Comparison of ENCODE assay signal across 8 cellular contexts in the genomic region with DNA sequence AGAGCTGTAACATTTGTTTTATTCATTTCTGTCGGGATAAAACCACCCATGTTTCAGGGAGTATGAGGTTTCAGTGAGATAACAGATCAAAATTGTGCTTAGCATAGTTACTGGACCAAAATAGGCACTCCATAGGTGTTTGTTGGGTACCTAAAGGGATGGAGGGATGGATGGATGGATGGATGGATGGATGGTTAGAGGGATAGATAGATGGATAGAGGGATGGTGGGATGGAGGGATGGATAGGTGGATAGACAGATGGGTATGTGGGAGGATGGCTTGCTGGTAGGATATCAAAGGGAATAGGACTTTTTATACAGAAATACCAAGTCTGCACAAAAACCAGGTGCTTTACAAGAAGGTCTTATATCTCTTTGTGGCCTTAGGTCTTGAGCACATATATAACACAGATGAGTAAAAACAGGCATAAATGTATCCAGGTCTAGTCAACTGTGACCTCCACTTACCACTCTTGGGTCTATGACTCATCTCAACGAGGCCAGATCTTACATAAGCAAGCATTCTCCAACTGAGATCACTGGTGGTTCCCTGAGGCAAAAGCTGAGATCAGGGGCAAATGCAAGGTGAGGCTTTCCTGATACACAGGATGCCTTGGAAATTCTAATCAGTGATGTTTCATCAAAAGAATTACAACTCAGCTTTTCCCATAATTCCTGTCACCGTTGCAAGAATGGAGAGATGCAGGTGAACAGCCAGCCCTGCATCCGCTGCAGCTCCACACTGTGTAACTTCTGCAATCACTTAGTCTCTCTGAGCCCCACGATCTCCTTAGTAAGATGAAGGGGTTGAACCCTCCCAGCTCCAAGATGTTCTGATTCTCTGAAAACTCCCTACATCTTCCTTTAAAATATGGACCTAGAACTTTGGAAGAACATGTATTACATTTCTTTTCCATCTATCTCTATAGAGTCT.
DNase-seq lines count a peak whose midpoint lies in the region; ATAC-seq and TF ChIP-seq lines count a peak whose summit lies in the region.

No MANE protein-coding gene starts in this region.

- peak; percentile 39 for ATAC-seq in HG03469 (IDR thresholded peaks at IDR 0.05; ENCODE audit: unreplicated experiment)

- no peak for TF ChIP-seq CTCF in GM20000 (IDR thresholded peaks at IDR 0.05; ENCODE audit: extremely low read depth, missing control alignments)

- DNase-seq in ELR (ENCODE audit: low read depth) (peak; percentile 86), GM20000 (ENCODE audit: low spot score) (peak; percentile 78), astrocyte of the hippocampus (ENCODE audit: low read depth, low spot score) (peak; percentile 26), C1 segment of cervical spinal cord (lab: John Stamatoyannopoulos, UW) (no peak), NCI-H524 treated with DMSO at 0.1 percent for 48 hours (lab: John Stamatoyannopoulos, UW) (no peak), NCI-H510A treated with DMSO at 0.1 percent for 48 hours (lab: John Stamatoyannopoulos, UW) (no peak), NCI-H1092 (lab: John Stamatoyannopoulos, UW) (no peak)

Comparison
In these comparisons a context has a peak if more than half of its experiments do, and no peak if none do; other contexts are left out.
1. DNase-seq: peak in ELR (single experiment), GM20000 (single experiment) and astrocyte of the hippocampus (single experiment); none in C1 segment of cervical spinal cord (0 of 14), NCI-H524 treated with DMSO at 0.1 percent for 48 hours (single experiment), NCI-H510A treated with DMSO at 0.1 percent for 48 hours (single experiment) and NCI-H1092 (single experiment).